Comparison of ENCODE assay signal across 9 cellular contexts in genomic region chrX:151753313-151754041, GRCh38. TPM values are rescaled to one million over a fixed set of nuclear protein-coding genes. Genes with fewer than 3 reads are reported as not detected.
DNase-seq lines count a peak whose midpoint lies in the region; ATAC-seq, FAIRE-seq and TF ChIP-seq lines count a peak whose summit lies in the region.
"Had no signal": no experiment of that assay in that cellular context is flagged by ENCODE, and none has a peak within 500 bp of the region (broad histone marks: within the 10 kb centered on the region; RNA-seq: fewer than 3 reads in every experiment).

No MANE protein-coding gene starts in this region.

- TF ChIP-seq CTCF in D721Med (IDR thresholded peaks at IDR 0.05; ENCODE audit: insufficient read depth, missing control alignments) = peak; percentile 62

- peak; percentile 16 for FAIRE-seq in D721Med (lab: Jason Lieb, UNC)

- ATAC-seq in GM18870 (IDR thresholded peaks at IDR 0.05; ENCODE audit: unreplicated experiment) = peak; percentile 76
- peak; percentile 77 for ATAC-seq in HG03378 (IDR thresholded peaks at IDR 0.05; ENCODE audit: unreplicated experiment)
- no peak for ATAC-seq in HG02571 (IDR thresholded peaks at IDR 0.05; ENCODE audit: unreplicated experiment)

- peak; percentile 46 for DNase-seq in D721Med (ENCODE audit: insufficient read length, low spot score)
- DNase-seq in ecto neural progenitor cell (ENCODE audit: low spot score) = peak; percentile 76
- peak; percentile 25 for DNase-seq in midbrain (lab: John Stamatoyannopoulos, UW)
- no peak for DNase-seq in activated naive CD4-positive, alpha-beta T cell treated with Interleukin-2 at 50 U/mL for 16 hours
- DNase-seq: naive B cell had no signal

TF ChIP-seq in PFSK-1, 5 proteins besides CTCF, POLR2A, EP300 and RAD21:
- TF ChIP-seq REST (IDR thresholded peaks at IDR 0.05; ENCODE audit: insufficient read depth in 1 of 2, low read depth in 2 of 2, low read length in 2 of 2) = peak; percentile 58 to 84; a peak in 3 of 4 replicates
- no peak for TF ChIP-seq POLR2AphosphoS5 (IDR thresholded peaks at IDR 0.05; ENCODE audit: low read depth, low read length)
- no peak for TF ChIP-seq TAF1 (IDR thresholded peaks at IDR 0.05; ENCODE audit: borderline replicate concordance, insufficient read depth, low read length)

RNA-seq across cellular contexts. Expression of gene CNGA2, which starts 18.9 kb away (rescaled TPM):
- polyA plus RNA-seq in PFSK-1 (2012; ENCODE audit: insufficient read length, low read depth) = not detected

RNA-seq across cellular contexts. Expression of gene FATE1, which starts 37.6 kb away (rescaled TPM):
- not detected for polyA plus RNA-seq in PFSK-1 (2012; ENCODE audit: insufficient read length, low read depth)

RNA-seq across cellular contexts. Expression of gene PRRG3, which starts 58.2 kb away (rescaled TPM):
- not detected for polyA plus RNA-seq in PFSK-1 (2012; ENCODE audit: insufficient read length, low read depth)
